ENCODE assay signal across 8 cellular contexts in the genomic region with DNA sequence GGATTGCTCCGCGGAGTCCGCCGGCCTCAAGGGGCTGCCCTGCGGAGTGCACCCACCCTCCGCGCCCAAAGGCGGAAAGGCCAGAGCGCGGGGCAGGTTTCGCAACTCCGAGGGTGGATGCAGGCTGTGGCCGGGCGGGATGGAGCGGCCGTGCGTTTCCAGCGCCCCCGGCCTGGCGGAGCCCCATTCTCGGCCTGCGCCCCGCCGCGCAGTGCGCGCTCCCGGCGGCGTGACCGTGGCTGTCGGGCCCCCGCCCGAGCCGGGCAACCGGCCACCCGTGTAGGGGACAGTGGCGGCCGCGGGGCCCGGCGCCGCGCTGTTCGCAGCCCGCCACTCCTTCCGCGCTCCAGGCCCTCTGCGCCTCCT. TPM values are rescaled to one million over a fixed set of nuclear protein-coding genes. Genes with fewer than 3 reads are reported as not detected.
DNase-seq lines count a peak whose midpoint lies in the region; ATAC-seq and TF ChIP-seq lines count a peak whose summit lies in the region.

No MANE protein-coding gene starts in this region.

- no peak for TF ChIP-seq CTCF in GM12864 (IDR thresholded peaks at IDR 0.05; ENCODE audit: low read depth, low read length, missing control alignments)
- TF ChIP-seq CTCF in HCT116 (IDR thresholded peaks at IDR 0.05 in 2 of 3, conservative IDR thresholded peaks at IDR 0.05 in 1 of 3; ENCODE audit: borderline replicate concordance in 1 of 3, insufficient read depth in 1 of 3, low read depth in 2 of 3, low read length in 2 of 3) = no peak
- TF ChIP-seq CTCF in Panc1 (IDR thresholded peaks at IDR 0.05) = no peak
- TF ChIP-seq CTCF in mucosa of descending colon (IDR thresholded peaks at IDR 0.05) = no peak
- TF ChIP-seq CTCF in vagina (IDR thresholded peaks at IDR 0.05) = no peak

- peak overlapping the region; percentile 99 to 100 for H3K27ac Mint-ChIP-seq in effector memory CD8-positive, alpha-beta T cell

- in situ Hi-C loops in Panc1 (cut with HindIII; ENCODE audit: low pct_unique_long_range_greater_than_20kb, low sequenced_read_pairs) = no loop called here

- H3K4me1 Mint-ChIP-seq in effector memory CD8-positive, alpha-beta T cell (ENCODE audit: low read depth in 2 of 2) = peaks cover 34 to 36% of the 10 kb centered on the region in 2 donors

- H3K9me3 ChIP-seq in HCT116 (ENCODE audit: control insufficient read depth in 1 of 2, insufficient read depth in 1 of 2, low read depth in 1 of 2, low read length in 2 of 2) = no peaks in the 10 kb centered on the region
- no peaks in the 10 kb centered on the region for H3K9me3 ChIP-seq in Panc1 (ENCODE audit: control insufficient read depth, insufficient read depth, low read depth, low read length)
- no peaks in the 10 kb centered on the region for H3K9me3 ChIP-seq in mucosa of descending colon
- no peaks in the 10 kb centered on the region for H3K9me3 ChIP-seq in vagina

- H3K36me3 ChIP-seq in HCT116 (ENCODE audit: control insufficient read depth in 1 of 2, insufficient read depth in 2 of 2, low read length in 2 of 2) (no peaks in the 10 kb centered on the region), Panc1 (ENCODE audit: control insufficient read depth, insufficient read depth, low read length) (no peaks in the 10 kb centered on the region; the same call in 1 of the 2 replicates), mucosa of descending colon (ENCODE audit: low read depth) (no peaks in the 10 kb centered on the region), vagina (no peaks in the 10 kb centered on the region)

- H4K20me1 ChIP-seq in HCT116 (ENCODE audit: insufficient read depth) = peaks cover 3% of the 10 kb centered on the region; the same call in 1 of the 2 replicates

- H3K27me3 Mint-ChIP-seq in effector memory CD8-positive, alpha-beta T cell = no peaks in the 10 kb centered on the region

- peak overlapping the region; percentile 97 for H3K4me2 ChIP-seq in HCT116 (ENCODE audit: low read length)

- no peak for TF ChIP-seq RAD21 in HCT116 (IDR thresholded peaks at IDR 0.05; ENCODE audit: low read depth)

- peak overlapping the region; percentile 85 for H3K27ac ChIP-seq in HCT116 (ENCODE audit: low read depth, low read length)
- peak overlapping the region; percentile 61 for H3K27ac ChIP-seq in Panc1 (ENCODE audit: low read length)
- peak overlapping the region; percentile 98 for H3K27ac ChIP-seq in vagina

- RAD21 ChIA-PET in HCT116 (lab: Charles Lee; ENCODE audit: low non-redundant PET in 1 of 2, low total read pairs in 2 of 2, uncharacterized antibody in 2 of 2, unreplicated experiment in 2 of 2) = no interaction called here

- peak overlapping the region; percentile 87 for H3K9ac ChIP-seq in HCT116 (ENCODE audit: low read length)

- intact Hi-C loops in HCT116 (cut with micrococcal nuclease) (no loop called here), Panc1 (cut with micrococcal nuclease; ENCODE audit: unreplicated experiment) (no loop called here), mucosa of descending colon (cut with DNase I, micrococcal nuclease) (no loop called here), vagina (cut with DNase I) (no loop called here)

- TF ChIP-seq POLR2A in HCT116 (IDR thresholded peaks at IDR 0.05; ENCODE audit: borderline replicate concordance, extremely low read depth, insufficient read depth, insufficient read length) (no peak), vagina (IDR thresholded peaks at IDR 0.05) (no peak)

- CTCF ChIA-PET in HCT116 (lab: Charles Lee) = no interaction called here
- CTCF ChIA-PET in Panc1 (lab: Charles Lee) = no interaction called here

- no peaks in the 10 kb centered on the region for H3K9me3 Mint-ChIP-seq in effector memory CD8-positive, alpha-beta T cell

- H2AFZ ChIP-seq in HCT116 (ENCODE audit: low read depth, low read length, poor library complexity, severe bottlenecking) = peak overlapping the region; percentile 90

- POLR2A ChIA-PET in HCT116 (lab: Charles Lee) (interaction anchor here (0.9 to 1.7 kb wide), 2 partner anchors 8 to 102 kb away, joined by 3 to 4 read pairs; no protein-coding TSS in a partner anchor), Panc1 (lab: Charles Lee) (no interaction called here)

- H3K4me1 ChIP-seq in HCT116 (ENCODE audit: control insufficient read depth in 1 of 2, insufficient read depth in 2 of 2, low read length in 2 of 2) = peaks cover 12 to 31% of the 10 kb centered on the region in 2 experiments; a peak in 3 of 4 replicates
- H3K4me1 ChIP-seq in Panc1 (ENCODE audit: control insufficient read depth, insufficient read depth, low read length) = peaks cover 20% of the 10 kb centered on the region
- peaks cover 18% of the 10 kb centered on the region for H3K4me1 ChIP-seq in mucosa of descending colon (ENCODE audit: low read depth)
- H3K4me1 ChIP-seq in vagina = peaks cover 62% of the 10 kb centered on the region

- no peaks in the 10 kb centered on the region for H3K9me2 ChIP-seq in HCT116 (ENCODE audit: insufficient read depth)

- peaks cover 45% of the 10 kb centered on the region for H3K79me2 ChIP-seq in HCT116 (ENCODE audit: insufficient read depth, low read length)

- H3K4me3 Mint-ChIP-seq in effector memory CD8-positive, alpha-beta T cell = peak overlapping the region; percentile 99 to 100

- ATAC-seq in HCT116 = peak; percentile 37
- peak; percentile 56 for ATAC-seq in Panc1
- ATAC-seq in effector memory CD8-positive, alpha-beta T cell (replicated peaks) = no peak
- ATAC-seq in mucosa of descending colon = peak; percentile 48

- H3K4me3 ChIP-seq in GM12864 (ENCODE audit: low read depth, low read length) (peak overlapping the region; percentile 52), HCT116 (replicated peaks in 1 of 2; ENCODE audit: low read depth in 1 of 2, low read length in 2 of 2) (peak overlapping the region; percentile 72 to 75), Panc1 (ENCODE audit: low read depth in 2 of 2, low read length in 2 of 2) (peak overlapping the region; percentile 69 to 77), mucosa of descending colon (peak overlapping the region; percentile 53), vagina (peak overlapping the region; percentile 66 to 77)

- peaks cover 38% of the 10 kb centered on the region for H3K36me3 Mint-ChIP-seq in effector memory CD8-positive, alpha-beta T cell (ENCODE audit: insufficient read depth)

- BruUV-seq in HCT116 (replicated peaks; lab: Mats Ljungman, UMichigan) (no TSS peak), Panc1 (replicated peaks; lab: Mats Ljungman, UMichigan) (no TSS peak)

- DNase-seq in GM12864 (ENCODE audit: low read depth) = no peak
- no peak for DNase-seq in HCT116 (ENCODE audit: low read depth, low spot score)
- no peak for DNase-seq in Panc1 (ENCODE audit: low read depth, low spot score)
- peak in 1 of 3 experiments; percentile 27 for DNase-seq in effector memory CD8-positive, alpha-beta T cell
- peak; percentile 43 to 75 (median 75) for DNase-seq in mucosa of descending colon
- DNase-seq in vagina (ENCODE audit: extremely low spot score in 2 of 2) = no peak
- no peak for DNase-seq in HCEC 1CT
- DNase-seq in NCI-H524 (lab: John Stamatoyannopoulos, UW) = no peak

- H3K27me3 ChIP-seq in HCT116 (ENCODE audit: insufficient read depth, low read length) = no peaks in the 10 kb centered on the region; the same call in 1 of the 2 replicates
- no peaks in the 10 kb centered on the region for H3K27me3 ChIP-seq in Panc1 (ENCODE audit: control insufficient read depth, insufficient read depth, low read length)
- H3K27me3 ChIP-seq in vagina = no peaks in the 10 kb centered on the region

TF ChIP-seq in HCT116, 20 proteins besides CTCF, POLR2A, EP300 and RAD21:
- TF ChIP-seq SRF (IDR thresholded peaks at IDR 0.05; ENCODE audit: low read depth) = no peak
- TF ChIP-seq ZFX (IDR thresholded peaks at IDR 0.05) = peak; percentile 95
- TF ChIP-seq, protein P1, sequence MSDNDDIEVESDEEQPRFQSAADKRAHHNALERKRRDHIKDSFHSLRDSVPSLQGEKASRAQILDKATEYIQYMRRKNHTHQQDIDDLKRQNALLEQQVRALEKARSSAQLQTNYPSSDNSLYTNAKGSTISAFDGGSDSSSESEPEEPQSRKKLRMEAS (IDR thresholded peaks at IDR 0.05) = no peak
- no peak for TF ChIP-seq SP1 (IDR thresholded peaks at IDR 0.05; ENCODE audit: low read depth)
- TF ChIP-seq JUND (IDR thresholded peaks at IDR 0.05) = no peak

RNA-seq across cellular contexts. Expression of a gene that starts 0.3 kb away (rescaled TPM):
- total RNA-seq in HCT116 (2021; ENCODE audit: unreplicated experiment) (41.6 TPM), Panc1 (2021; ENCODE audit: unreplicated experiment) (24.8 TPM), mucosa of descending colon (10 to 100 TPM; 10.2 to 68.4 (median 24.8) TPM), vagina (51.8 TPM)
- polyA plus RNA-seq in HCT116 (2012) = 18.5 and 20.8 TPM in 2 replicates
- polyA plus RNA-seq in Panc1 (2012; ENCODE audit: insufficient read length) = 16.4 TPM

Comparison
In these comparisons a context has a peak if more than half of its experiments do, and no peak if none do; other contexts are left out.
1. DNase-seq: peak in mucosa of descending colon (3 of 3); none in GM12864 (single experiment), HCT116 (single experiment), Panc1 (single experiment), vagina (0 of 2), HCEC 1CT (single experiment) and NCI-H524 (0 of 2).
2. Peak in every context shown above with its lines, with median percentiles within 50 percentile points of each other: H3K4me3 ChIP-seq and H3K27ac ChIP-seq.